Comparison of ENCODE assay signal across 9 cellular contexts in the genomic region with DNA sequence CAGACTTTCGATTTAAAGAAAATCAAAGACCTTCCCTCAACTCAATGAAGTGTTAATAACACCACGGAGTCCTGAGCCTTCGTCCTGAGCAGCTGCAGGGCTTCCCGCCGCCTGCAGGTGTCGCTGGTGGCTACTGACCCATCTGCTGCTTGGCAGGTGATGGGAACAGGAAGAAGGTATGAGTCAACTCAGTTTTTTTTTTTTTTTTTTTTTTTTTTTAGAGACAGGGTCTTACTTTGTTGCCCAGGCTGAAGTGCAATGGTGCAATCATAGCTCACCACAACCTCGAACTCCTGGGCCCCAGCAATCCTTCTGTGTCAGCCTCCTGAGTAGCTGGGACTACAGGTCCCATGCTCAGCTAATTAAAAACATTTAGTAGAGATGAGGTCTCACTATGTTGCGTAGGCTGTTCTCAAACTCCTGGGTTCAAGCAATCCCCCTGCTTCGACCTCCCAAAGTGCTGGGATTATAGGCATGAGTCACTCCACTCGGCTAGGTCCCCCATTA.
DNase-seq lines count a peak whose midpoint lies in the region; ATAC-seq, FAIRE-seq and TF ChIP-seq lines count a peak whose summit lies in the region.
"Had no signal": no experiment of that assay in that cellular context is flagged by ENCODE, and none has a peak within 500 bp of the region (broad histone marks: within the 10 kb centered on the region; RNA-seq: fewer than 3 reads in every experiment).

No MANE protein-coding gene starts in this region.

- no peaks in the 10 kb centered on the region for H3K9me3 ChIP-seq in A549
- no peaks in the 10 kb centered on the region for H3K9me3 ChIP-seq in tibial artery

- no peaks in the 10 kb centered on the region for H3K36me3 ChIP-seq in tibial artery

- DNase-seq in A549 (ENCODE audit: low read depth in 1 of 2, low spot score in 1 of 2) (peak; percentile 37 to 67), NCI-H774 (lab: John Stamatoyannopoulos, UW) (peak; percentile 16), fibroblast of gingiva (ENCODE audit: low read depth) (peak; percentile 44), omental fat pad (ENCODE audit: low spot score) (peak; percentile 35), tibial artery (peak; percentile 45 to 84)
- peak; percentile 92 for DNase-seq in activated CD8-positive, alpha-beta memory T cell treated with anti-CD3 and anti-CD28 coated beads, Interleukin-2, amount 50 U/mL, for 48 hours

- TF ChIP-seq POLR2A in A549 (IDR thresholded peaks at IDR 0.05; ENCODE audit: low read length), result no peak

- H3K27ac ChIP-seq in A549 (peak overlapping the region in 1 of 2 experiments; percentile 49; a peak in 2 of 6 replicates), tibial artery (no peak overlapping the region)
- H3K27ac ChIP-seq: skin epidermis had no signal

- TF ChIP-seq EP300 in A549 (IDR thresholded peaks at IDR 0.05), result no peak

- POLR2A ChIA-PET in A549 (lab: Yijun Ruan, JAX), result interaction anchor here (0.6 to 0.7 kb wide), 4 partner anchors 17 to 864 kb away, joined by 5 to 8 read pairs (median 6); no protein-coding TSS in a partner anchor

- CTCF ChIA-PET in A549 (lab: Yijun Ruan, JAX), result interaction anchor here (0.6 to 2.1 kb wide), 17 partner anchors 11 to 492 kb away, joined by 3 to 9 read pairs (median 3); partner anchors contain the start of gene ADRA1B

- 34% methylated on average over 10 of the region's 10 CpGs for WGBS in A549 (ENCODE audit: missing lambda C conversion rate)

- TF ChIP-seq RAD21 in A549 (conservative IDR thresholded peaks at IDR 0.05 in 1 of 2, IDR thresholded peaks at IDR 0.05 in 1 of 2), result peak; percentile 63 to 78; a peak in 4 of 5 replicates

- FAIRE-seq in A549 (lab: Jason Lieb, UNC), result no peak

- TF ChIP-seq CTCF in A549 (IDR thresholded peaks at IDR 0.05) (peak; percentile 64), omental fat pad (IDR thresholded peaks at IDR 0.05) (no peak), tibial artery (IDR thresholded peaks at IDR 0.05) (peak; percentile 57 to 70)

- no peaks in the 10 kb centered on the region for H3K27me3 ChIP-seq in tibial artery

- peak; percentile 48 to 70; a peak in 3 of 6 replicates for ATAC-seq in A549
- ATAC-seq in GM18502 (IDR thresholded peaks at IDR 0.05; ENCODE audit: poor library complexity, unreplicated experiment), result peak; percentile 97
- peak; percentile 94 for ATAC-seq in HG02870 (IDR thresholded peaks at IDR 0.05; ENCODE audit: unreplicated experiment)
- no peak for ATAC-seq in omental fat pad (ENCODE audit: low FRiP score)

- intact Hi-C loops in tibial artery (cut with DNase I; ENCODE audit: low total_unique reads), result loop anchor here (5.0 to 10.0 kb wide), 2 partner anchors 239 to 401 kb away; partner anchors contain the start of gene ADRA1B

- H3K4me2 ChIP-seq in A549, result 0 out of 3 replicates have a peak overlapping the region, but pooled peaks have one; percentile 4

- H3K4me3 ChIP-seq in A549 (no peak overlapping the region), tibial artery (no peak overlapping the region)
- H3K4me3 ChIP-seq: skin epidermis had no signal

- H3K4me1 ChIP-seq in A549 (peaks cover 46% of the 10 kb centered on the region), tibial artery (peaks cover 0 to 24% (median 19%) of the 10 kb centered on the region in 4 donors)

TF ChIP-seq in A549, 52 proteins besides CTCF, POLR2A, EP300 and RAD21:
- TF ChIP-seq SMC3 (IDR thresholded peaks at IDR 0.05), result peak; percentile 54
- TF ChIP-seq HOXA7 (CRISPR knock-in tag; IDR thresholded peaks at IDR 0.05), result no peak
- TF ChIP-seq FOSL2 (IDR thresholded peaks at IDR 0.05), result 0 out of 2 replicates have a peak, but pooled peaks have one; percentile 27
- TF ChIP-seq FOSL2 (CRISPR knock-in tag; IDR thresholded peaks at IDR 0.05), result peak; percentile 31

Comparison
In these comparisons a context has a peak if more than half of its experiments do, and no peak if none do; other contexts are left out.
1. DNase-seq: peak in every context shown above with its lines; median percentile 92 in activated CD8-positive, alpha-beta memory T cell treated with anti-CD3 and anti-CD28 coated beads, Interleukin-2, amount 50 U/mL, for 48 hours; 64 in tibial artery; 52 in A549; 44 in fibroblast of gingiva; 35 in omental fat pad; 16 in NCI-H774.
2. CTCF ChIP-seq: peak in A549 (single experiment) and tibial artery (2 of 2); none in omental fat pad (0 of 3).